In the genomic region with DNA sequence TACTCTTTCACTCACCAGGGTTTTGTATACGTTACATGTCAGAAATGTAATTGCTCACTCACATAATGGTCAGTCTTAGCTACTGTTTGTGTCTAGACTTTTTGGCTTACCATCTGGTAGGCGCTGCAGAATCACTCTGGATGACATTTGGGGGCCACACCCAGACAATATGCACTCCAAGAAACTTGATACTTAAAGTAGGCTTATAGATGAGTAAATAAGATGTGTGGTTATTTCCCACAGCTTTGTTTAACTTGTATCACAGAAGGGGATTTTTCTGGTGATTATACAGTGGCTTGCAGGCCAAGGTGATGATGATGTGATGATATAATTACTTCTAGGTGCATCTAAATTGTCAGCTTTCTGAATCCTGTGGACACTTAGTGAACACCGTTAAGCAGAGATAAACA, we compare ENCODE assay signal across 10 cellular contexts.
DNase-seq lines count a peak whose midpoint lies in the region; ATAC-seq and TF ChIP-seq lines count a peak whose summit lies in the region.
"Had no signal": no experiment of that assay in that cellular context is flagged by ENCODE, and none has a peak within 500 bp of the region (broad histone marks: within the 10 kb centered on the region; RNA-seq: fewer than 3 reads in every experiment).

No MANE protein-coding gene starts in this region.

- H3K9me3 Mint-ChIP-seq in activated T-cell treated with anti-CD3 and anti-CD28 coated beads, Interleukin-2, amount 50 U/mL, for 4 hours = no peaks in the 10 kb centered on the region
- H3K9me3 Mint-ChIP-seq in endodermal cell = no peaks in the 10 kb centered on the region
- no peaks in the 10 kb centered on the region for H3K9me3 Mint-ChIP-seq in stimulated activated naive CD8-positive, alpha-beta T cell treated with anti-CD3 and anti-CD28 coated beads, Interleukin-15, amount 100 ng/mL, for 72 hours

- H3K4me1 Mint-ChIP-seq in activated T-cell treated with anti-CD3 and anti-CD28 coated beads, Interleukin-2, amount 50 U/mL, for 4 hours (ENCODE audit: low read depth) = peaks cover 49% of the 10 kb centered on the region
- H3K4me1 Mint-ChIP-seq in endodermal cell = peaks cover 16% of the 10 kb centered on the region
- peaks cover 37% of the 10 kb centered on the region for H3K4me1 Mint-ChIP-seq in stimulated activated naive CD8-positive, alpha-beta T cell treated with anti-CD3 and anti-CD28 coated beads, Interleukin-15, amount 100 ng/mL, for 72 hours

- H3K4me1 ChIP-seq in endodermal cell (ENCODE audit: control insufficient read depth, insufficient read depth, low read length) = peaks cover 1% of the 10 kb centered on the region

- peaks cover 2% of the 10 kb centered on the region for H3K27me3 Mint-ChIP-seq in activated T-cell treated with anti-CD3 and anti-CD28 coated beads, Interleukin-2, amount 50 U/mL, for 4 hours (ENCODE audit: low read depth)
- peaks cover 15% of the 10 kb centered on the region for H3K27me3 Mint-ChIP-seq in endodermal cell (ENCODE audit: insufficient read depth)
- peaks cover 62% of the 10 kb centered on the region for H3K27me3 Mint-ChIP-seq in stimulated activated naive CD8-positive, alpha-beta T cell treated with anti-CD3 and anti-CD28 coated beads, Interleukin-15, amount 100 ng/mL, for 72 hours

- H3K4me3 Mint-ChIP-seq in activated T-cell treated with anti-CD3 and anti-CD28 coated beads, Interleukin-2, amount 50 U/mL, for 4 hours = no peak overlapping the region
- no peak overlapping the region for H3K4me3 Mint-ChIP-seq in endodermal cell
- H3K4me3 Mint-ChIP-seq in stimulated activated naive CD8-positive, alpha-beta T cell treated with anti-CD3 and anti-CD28 coated beads, Interleukin-15, amount 100 ng/mL, for 72 hours = no peak overlapping the region

- peak; percentile 73 to 77 for ATAC-seq in activated T-cell treated with anti-CD3 and anti-CD28 coated beads, Interleukin-2, amount 50 U/mL, for 4 hours
- ATAC-seq in stimulated activated naive CD8-positive, alpha-beta T cell treated with anti-CD3 and anti-CD28 coated beads, Interleukin-15, amount 100 ng/mL, for 72 hours = peak; percentile 92
- ATAC-seq in HG03095 (IDR thresholded peaks at IDR 0.05; ENCODE audit: unreplicated experiment) = no peak

- no peak overlapping the region for H3K4me3 ChIP-seq in endodermal cell (ENCODE audit: low read length)
- H3K4me3 ChIP-seq: BLaER1 had no signal

- H3K36me3 ChIP-seq in endodermal cell (ENCODE audit: control insufficient read depth, insufficient read depth, low read length) = peaks cover 6% of the 10 kb centered on the region

- H3K27ac Mint-ChIP-seq in endodermal cell = no peak overlapping the region
- H3K27ac Mint-ChIP-seq in stimulated activated naive CD8-positive, alpha-beta T cell treated with anti-CD3 and anti-CD28 coated beads, Interleukin-15, amount 100 ng/mL, for 72 hours = no peak overlapping the region

- DNase-seq in activated T-cell treated with anti-CD3 and anti-CD28 coated beads, Interleukin-2, amount 50 U/mL, for 4 hours = no peak
- no peak for DNase-seq in activated T-cell treated with anti-CD3 and anti-CD28 coated beads, Interleukin-2, amount 50 U/mL, for 1 hour
- DNase-seq in NCI-H748 (lab: John Stamatoyannopoulos, UW; ENCODE audit: unreplicated experiment) (peak; percentile 87), endodermal cell (no peak), AG08396 (ENCODE audit: low spot score) (no peak), NCI-H1694 treated with DMSO at 0.1 percent for 48 hours (lab: John Stamatoyannopoulos, UW) (no peak)
- DNase-seq in stimulated activated naive CD8-positive, alpha-beta T cell treated with anti-CD3 and anti-CD28 coated beads, Interleukin-15, amount 100 ng/mL, for 72 hours = no peak
- DNase-seq: SHP77 treated with DMSO at 0.1 percent for 48 hours had no signal

- peaks cover 5% of the 10 kb centered on the region for H3K36me3 Mint-ChIP-seq in activated T-cell treated with anti-CD3 and anti-CD28 coated beads, Interleukin-2, amount 50 U/mL, for 4 hours (ENCODE audit: insufficient read depth)
- no peaks in the 10 kb centered on the region for H3K36me3 Mint-ChIP-seq in endodermal cell (ENCODE audit: low read depth)

- H3K27ac ChIP-seq in endodermal cell (ENCODE audit: low read depth, low read length) = peak overlapping the region; percentile 97
- H3K27ac ChIP-seq: BLaER1 had no signal

- TF ChIP-seq CTCF in endodermal cell (conservative IDR thresholded peaks at IDR 0.05) = no peak

- 82 to 91% methylated on average over 2 to 3 of the region's 3 CpGs for WGBS in endodermal cell (ENCODE audit: insufficient coverage in 1 of 2, insufficient read length in 1 of 2), 2 experiments

- no peak overlapping the region for H3K9ac ChIP-seq in endodermal cell (ENCODE audit: extremely low read depth, low read length, poor library complexity, severe bottlenecking)
- H3K9ac ChIP-seq: BLaER1 had no signal

- no peaks in the 10 kb centered on the region for H3K9me3 ChIP-seq in endodermal cell (ENCODE audit: control insufficient read depth, low read length)
- H3K9me3 ChIP-seq: BLaER1 had no signal

- no peaks in the 10 kb centered on the region for H3K27me3 ChIP-seq in endodermal cell (ENCODE audit: control insufficient read depth, insufficient read depth, low read length, poor library complexity, severe bottlenecking)
- H3K27me3 ChIP-seq: BLaER1 had no signal
